26 cellular contexts compared by ENCODE assay signal in genomic region chr16:59205403-59205802, GRCh38.
DNase-seq lines count a peak whose midpoint lies in the region; ATAC-seq, FAIRE-seq and TF ChIP-seq lines count a peak whose summit lies in the region.
"Had no signal": no experiment of that assay in that cellular context is flagged by ENCODE, and none has a peak within 500 bp of the region (broad histone marks: within the 10 kb centered on the region; RNA-seq: fewer than 3 reads in every experiment).

No MANE protein-coding gene starts in this region.

- H2AFZ ChIP-seq in HepG2 (ENCODE audit: low read length), result no peak overlapping the region

- TF ChIP-seq RAD21 in A549 (conservative IDR thresholded peaks at IDR 0.05 in 1 of 2, IDR thresholded peaks at IDR 0.05 in 1 of 2) (no peak), HepG2 (CRISPR knock-in tag; IDR thresholded peaks at IDR 0.05) (no peak)

- POLR2A ChIA-PET in A549 (lab: Yijun Ruan, JAX), result no interaction called here
- POLR2A ChIA-PET in HepG2 (lab: Yijun Ruan, JAX), result no interaction called here

- ATAC-seq in A549 (peak; percentile 50 to 61; a peak in 3 of 6 replicates), HepG2 (peak; percentile 52), GM21390 (IDR thresholded peaks at IDR 0.05; ENCODE audit: unreplicated experiment) (no peak)
- ATAC-seq: GM12878 had no signal

- H3K4me2 ChIP-seq in A549 (peak overlapping the region; percentile 44), HepG2 (ENCODE audit: low read depth, low read length) (no peak overlapping the region)
- H3K4me2 ChIP-seq: BLaER1 treated with 17β-estradiol and CSF1 and Interleukin-3, amounts not matched to agents 10 nM and 100 nM had no signal

- H3K9ac ChIP-seq in HepG2 (ENCODE audit: insufficient read depth, low read depth, low read length), result no peak overlapping the region
- H3K9ac ChIP-seq: BLaER1 treated with 17β-estradiol and CSF1 and Interleukin-3, amounts not matched to agents 10 nM and 100 nM had no signal

- TF ChIP-seq POLR2A in A549 (IDR thresholded peaks at IDR 0.05; ENCODE audit: low read length) (no peak), HepG2 (IDR thresholded peaks at IDR 0.05; ENCODE audit: insufficient read depth in 1 of 2, low read depth in 2 of 2, low read length in 2 of 2) (no peak)

- no peaks in the 10 kb centered on the region for H4K20me1 ChIP-seq in HepG2 (ENCODE audit: insufficient read depth, low read length)
- H4K20me1 ChIP-seq: BLaER1 treated with 17β-estradiol and CSF1 and Interleukin-3, amounts not matched to agents 10 nM and 100 nM had no signal

- H3K4me3 ChIP-seq in A549 (no peak overlapping the region), MG63 (no peak overlapping the region), HepG2 (replicated peaks in 1 of 3; ENCODE audit: insufficient read depth in 1 of 3, low read depth in 2 of 3, low read length in 3 of 3) (no peak overlapping the region)
- H3K4me3 ChIP-seq: BLaER1 treated with 17β-estradiol and CSF1 and Interleukin-3, amounts not matched to agents 10 nM and 100 nM; GM12878 had no signal

- 58% methylated on average over 4 of the region's 4 CpGs for WGBS in A549 (ENCODE audit: missing lambda C conversion rate)
- WGBS in HepG2 (ENCODE audit: low lambda C conversion rate), result 47% methylated on average over 4 of the region's 4 CpGs

- H3K36me3 ChIP-seq in MG63 (no peaks in the 10 kb centered on the region), HepG2 (replicated peaks in 1 of 2; ENCODE audit: control insufficient read depth in 1 of 2, insufficient read depth in 2 of 2, low read length in 2 of 2) (no peaks in the 10 kb centered on the region)
- H3K36me3 ChIP-seq: BE2C; BLaER1 treated with 17β-estradiol and CSF1 and Interleukin-3, amounts not matched to agents 10 nM and 100 nM had no signal

- no peaks in the 10 kb centered on the region for H3K79me2 ChIP-seq in HepG2 (ENCODE audit: insufficient read depth, low read length)

- intact Hi-C loops in HepG2 (cut with micrococcal nuclease; ENCODE audit: unreplicated experiment), result no loop called here

- in situ Hi-C loops in HepG2 (cut with HindIII; ENCODE audit: extremely low pct_ligation_motif_present, low pct_unique_long_range_greater_than_20kb), result no loop called here

- no peaks in the 10 kb centered on the region for H3K27me3 ChIP-seq in MG63
- no peaks in the 10 kb centered on the region for H3K27me3 ChIP-seq in HepG2 (ENCODE audit: control insufficient read depth in 1 of 2, insufficient read depth in 2 of 2, low read length in 2 of 2)
- H3K27me3 ChIP-seq: BE2C; BLaER1 treated with 17β-estradiol and CSF1 and Interleukin-3, amounts not matched to agents 10 nM and 100 nM had no signal

- H3K9me3 ChIP-seq in A549 (peaks cover 4% of the 10 kb centered on the region; the same call in 1 of the 3 replicates), MG63 (no peaks in the 10 kb centered on the region), HepG2 (ENCODE audit: low read length) (no peaks in the 10 kb centered on the region)
- H3K9me3 ChIP-seq: BE2C; BLaER1 treated with 17β-estradiol and CSF1 and Interleukin-3, amounts not matched to agents 10 nM and 100 nM had no signal

- BruUV-seq in HepG2 (replicated peaks; lab: Mats Ljungman, UMichigan), result no TSS peak

- H3K27ac ChIP-seq in A549 (peak overlapping the region; percentile 39 to 75), HepG2 (ENCODE audit: extremely low read length, insufficient read depth, low read length) (no peak overlapping the region)
- H3K27ac ChIP-seq: 22Rv1; BLaER1 treated with 17β-estradiol and CSF1 and Interleukin-3, amounts not matched to agents 10 nM and 100 nM had no signal

- TF ChIP-seq EP300 in A549 (IDR thresholded peaks at IDR 0.05), result no peak
- TF ChIP-seq EP300 in HepG2 (IDR thresholded peaks at IDR 0.05; ENCODE audit: low read depth in 2 of 2, low read length in 2 of 2), result no peak
- no peak for TF ChIP-seq EP300 in HepG2 (CRISPR knock-in tag; IDR thresholded peaks at IDR 0.05; ENCODE audit: borderline replicate concordance)

- H3K4me1 ChIP-seq in A549 (peaks cover 19% of the 10 kb centered on the region), HepG2 (ENCODE audit: insufficient read depth, low read length) (no peaks in the 10 kb centered on the region)
- H3K4me1 ChIP-seq: BE2C; BLaER1 treated with 17β-estradiol and CSF1 and Interleukin-3, amounts not matched to agents 10 nM and 100 nM had no signal

- DNase-seq in A549 (ENCODE audit: low read depth in 1 of 2, low spot score in 1 of 2) (peak; percentile 3 to 44), MG63 (peak; percentile 33), HepG2 (ENCODE audit: low spot score) (no peak), retina (peak; percentile 12), NCI-H2081 (lab: John Stamatoyannopoulos, UW) (no peak), NOMO-1 treated with DMSO at 0.1 percent for 48 hours (lab: John Stamatoyannopoulos, UW; ENCODE audit: unreplicated experiment) (no peak)
- DNase-seq in activated CD8-positive, alpha-beta memory T cell treated with anti-CD3 and anti-CD28 coated beads, Interleukin-2, amount 50 U/mL, for 4 hours, result no peak
- DNase-seq: ACHN; AML-193; BE2C; CD4-positive, alpha-beta T cell; CD8-positive, alpha-beta memory T cell; DMS 273 treated with DMSO at 0.1 percent for 48 hours; DMS79; EL; GDM1; H7; HCEC 1CT had no signal

- FAIRE-seq in A549 (lab: Jason Lieb, UNC) (no peak), HepG2 (lab: Jason Lieb, UNC) (no peak)
- FAIRE-seq: A204.1, D721Med, GM12878, GM19239, H1 had no signal

- TF ChIP-seq CTCF in A549 (IDR thresholded peaks at IDR 0.05), result no peak
- no peak for TF ChIP-seq CTCF in HepG2 (CRISPR knock-in tag; IDR thresholded peaks at IDR 0.05)

- CTCF ChIA-PET in A549 (lab: Yijun Ruan, JAX), result no interaction called here
- CTCF ChIA-PET in HepG2 (lab: Yijun Ruan, JAX; ENCODE audit: low intra/inter-chr PET ratio, low total read pairs), result no interaction called here

TF ChIP-seq in A549, 52 proteins besides CTCF, POLR2A, EP300 and RAD21 (continues in another document):
- TF ChIP-seq BCL3 (IDR thresholded peaks at IDR 0.05) (no peak), POLR2AphosphoS2 (conservative IDR thresholded peaks at IDR 0.05; ENCODE audit: low read length) (no peak), SREBF2 (IDR thresholded peaks at IDR 0.05) (no peak)

TF ChIP-seq in HepG2, 621 proteins besides CTCF, POLR2A, EP300 and RAD21 (continues in another document):
- no peak for TF ChIP-seq STAT6 (CRISPR knock-in tag; IDR thresholded peaks at IDR 0.05; ENCODE audit: borderline replicate concordance)
- TF ChIP-seq TRIM24 (CRISPR knock-in tag; IDR thresholded peaks at IDR 0.05), result no peak
- TF ChIP-seq ZNF275 (CRISPR knock-in tag; IDR thresholded peaks at IDR 0.05; ENCODE audit: borderline replicate concordance), result no peak
- no peak for TF ChIP-seq ZNF138 (CRISPR knock-in tag; IDR thresholded peaks at IDR 0.05; ENCODE audit: low read depth)
- no peak for TF ChIP-seq SNRNP70 (IDR thresholded peaks at IDR 0.05; ENCODE audit: low read depth, low read length)
- TF ChIP-seq ZNF296 (CRISPR knock-in tag; conservative IDR thresholded peaks at IDR 0.05), result no peak

Comparison
In these comparisons a context has a peak if more than half of its experiments do, and no peak if none do; other contexts are left out.
1. DNase-seq: peak in A549 (2 of 2), MG63 (single experiment) and retina (single experiment); none in HepG2 (single experiment), NCI-H2081 (0 of 2), activated CD8-positive, alpha-beta memory T cell treated with anti-CD3 and anti-CD28 coated beads, Interleukin-2, amount 50 U/mL, for 4 hours (single experiment) and NOMO-1 treated with DMSO at 0.1 percent for 48 hours (single experiment).